1 cellular context compared by ENCODE assay signal in genomic region chr5:128362398-128362797, GRCh38.
TF ChIP-seq lines count a peak whose summit lies in the region.

No MANE protein-coding gene starts in this region.

TF ChIP-seq in H1, 55 proteins besides CTCF, POLR2A, EP300 and RAD21:
- TF ChIP-seq KDM1A (IDR thresholded peaks at IDR 0.05; ENCODE audit: borderline replicate concordance, low read length) (peak; percentile 48; the same call in 1 of the 2 replicates), FOSL1 (IDR thresholded peaks at IDR 0.05; ENCODE audit: insufficient read depth, low read depth, low read length) (no peak), KDM5A (IDR thresholded peaks at IDR 0.05; ENCODE audit: low read length) (no peak), JUND (IDR thresholded peaks at IDR 0.05; ENCODE audit: low read length) (no peak), TCF12 (IDR thresholded peaks at IDR 0.05; ENCODE audit: low read depth, low read length) (no peak), ASH2L (IDR thresholded peaks at IDR 0.05; ENCODE audit: low read length) (no peak), SP2 (IDR thresholded peaks at IDR 0.05; ENCODE audit: low read length) (no peak)
